In the genomic region with DNA sequence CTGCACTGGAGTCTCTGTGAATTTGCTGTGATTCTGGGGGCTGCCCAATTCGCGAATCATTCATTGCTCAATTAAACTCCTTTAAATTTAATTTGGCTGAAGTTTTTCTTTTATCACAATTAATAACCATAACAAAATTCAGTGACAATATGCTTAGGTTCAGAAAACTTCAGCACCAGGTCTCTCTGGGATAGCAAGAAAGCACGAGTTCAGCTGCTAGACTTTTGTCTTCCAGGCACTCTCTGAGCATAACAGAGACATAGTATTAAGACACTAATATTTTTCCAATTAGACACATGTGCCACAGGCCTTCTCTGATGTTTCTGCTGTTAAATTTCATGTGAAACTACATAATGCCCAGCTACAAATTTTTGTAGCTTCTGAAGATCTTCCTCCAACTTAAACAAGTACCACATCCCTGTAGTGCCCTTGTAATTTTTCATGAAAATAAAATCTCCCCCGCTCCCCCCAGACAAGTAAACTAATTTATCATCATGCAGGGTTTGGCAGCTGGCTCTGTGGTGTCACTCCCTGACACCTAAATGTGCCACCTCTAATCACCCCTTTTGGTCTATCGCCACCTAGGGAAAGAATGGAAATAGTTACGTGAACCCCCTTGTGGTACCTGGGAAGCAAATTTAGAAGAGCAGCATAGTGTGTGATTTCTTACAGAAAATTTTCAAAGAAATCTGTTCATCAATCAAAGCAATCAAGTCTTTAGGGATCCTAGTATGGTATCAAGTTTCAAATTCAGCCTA, we compare ENCODE assay signal across 14 cellular contexts.
DNase-seq lines count a peak whose midpoint lies in the region; ATAC-seq, FAIRE-seq and TF ChIP-seq lines count a peak whose summit lies in the region.
"Had no signal": no experiment of that assay in that cellular context is flagged by ENCODE, and none has a peak within 500 bp of the region (broad histone marks: within the 10 kb centered on the region; RNA-seq: fewer than 3 reads in every experiment).

No MANE protein-coding gene starts in this region.

- H3K9me3 Mint-ChIP-seq in activated naive CD4-positive, alpha-beta T cell treated with anti-CD3 and anti-CD28 coated beads, Interleukin-2, amount 10 ng/mL, durations not matched to agents 7 days and 5 days: no peaks in the 10 kb centered on the region

- H3K36me3 ChIP-seq in cardiac muscle cell: no peaks in the 10 kb centered on the region
- no peaks in the 10 kb centered on the region for H3K36me3 ChIP-seq in brain microvascular endothelial cell (replicated peaks)
- no peaks in the 10 kb centered on the region for H3K36me3 ChIP-seq in small intestine (ENCODE audit: control insufficient read depth in 2 of 2, insufficient read depth in 2 of 2, low read length in 2 of 2)
- H3K36me3 ChIP-seq: BLaER1 treated with 17β-estradiol and CSF1 and Interleukin-3, amounts not matched to agents 10 nM and 100 nM; right atrium auricular region had no signal

- H3K9me3 ChIP-seq in cardiac muscle cell (ENCODE audit: low read depth) (no peaks in the 10 kb centered on the region), right cardiac atrium (ENCODE audit: control insufficient read depth, low read length) (no peaks in the 10 kb centered on the region), small intestine (ENCODE audit: control insufficient read depth, low read depth) (no peaks in the 10 kb centered on the region)
- H3K9me3 ChIP-seq: BLaER1 treated with 17β-estradiol and CSF1 and Interleukin-3, amounts not matched to agents 10 nM and 100 nM; right atrium auricular region had no signal

- H3K4me3 Mint-ChIP-seq in activated naive CD4-positive, alpha-beta T cell treated with anti-CD3 and anti-CD28 coated beads, Interleukin-2, amount 10 ng/mL, durations not matched to agents 7 days and 5 days: no peak overlapping the region

- H3K27me3 ChIP-seq in cardiac muscle cell (peaks cover 27% of the 10 kb centered on the region), right cardiac atrium (ENCODE audit: control insufficient read depth, insufficient read depth) (no peaks in the 10 kb centered on the region), brain microvascular endothelial cell (replicated peaks) (no peaks in the 10 kb centered on the region), small intestine (ENCODE audit: control insufficient read depth in 2 of 2, insufficient read depth in 2 of 2, low read length in 2 of 2) (no peaks in the 10 kb centered on the region)
- H3K27me3 ChIP-seq: BLaER1 treated with 17β-estradiol and CSF1 and Interleukin-3, amounts not matched to agents 10 nM and 100 nM; right atrium auricular region had no signal

- peaks cover 4% of the 10 kb centered on the region for H3K4me1 ChIP-seq in cardiac muscle cell (ENCODE audit: low read depth)
- H3K4me1 ChIP-seq in right cardiac atrium (ENCODE audit: control insufficient read depth, insufficient read depth, low read length): no peaks in the 10 kb centered on the region
- H3K4me1 ChIP-seq in small intestine (ENCODE audit: control insufficient read depth in 2 of 2, insufficient read depth in 1 of 2, low read depth in 1 of 2, low read length in 1 of 2): peaks cover 0 to 1% of the 10 kb centered on the region in 2 donors
- H3K4me1 ChIP-seq: BLaER1 treated with 17β-estradiol and CSF1 and Interleukin-3, amounts not matched to agents 10 nM and 100 nM; right atrium auricular region had no signal

- ATAC-seq in right cardiac atrium (no peak), HG02973 (IDR thresholded peaks at IDR 0.05; ENCODE audit: unreplicated experiment) (no peak), GM21390 (IDR thresholded peaks at IDR 0.05; ENCODE audit: unreplicated experiment) (no peak)

- H3K27ac Mint-ChIP-seq in activated naive CD4-positive, alpha-beta T cell treated with anti-CD3 and anti-CD28 coated beads, Interleukin-2, amount 10 ng/mL, durations not matched to agents 7 days and 5 days: no peak overlapping the region

- H3K27ac ChIP-seq in cardiac muscle cell: no peak overlapping the region
- H3K27ac ChIP-seq in right cardiac atrium (ENCODE audit: low read length): no peak overlapping the region
- no peak overlapping the region for H3K27ac ChIP-seq in brain microvascular endothelial cell
- no peak overlapping the region for H3K27ac ChIP-seq in small intestine (ENCODE audit: low read depth in 1 of 2, low read length in 1 of 2)
- H3K27ac ChIP-seq: BLaER1 treated with 17β-estradiol and CSF1 and Interleukin-3, amounts not matched to agents 10 nM and 100 nM; right atrium auricular region had no signal

- intact Hi-C loops in right cardiac atrium (cut with DNase I): no loop called here

- H3K4me1 Mint-ChIP-seq in activated naive CD4-positive, alpha-beta T cell treated with anti-CD3 and anti-CD28 coated beads, Interleukin-2, amount 10 ng/mL, durations not matched to agents 7 days and 5 days: no peaks in the 10 kb centered on the region

- in situ Hi-C loops in brain microvascular endothelial cell (cut with HindIII; ENCODE audit: low pct_ligation_motif_present, low sequenced_read_pairs): no loop called here

- no peaks in the 10 kb centered on the region for H3K36me3 Mint-ChIP-seq in activated naive CD4-positive, alpha-beta T cell treated with anti-CD3 and anti-CD28 coated beads, Interleukin-2, amount 10 ng/mL, durations not matched to agents 7 days and 5 days

- WGBS in right cardiac atrium: 84% methylated on average over 6 of the region's 6 CpGs
- WGBS in small intestine, 3 donors: 65 to 78% (median 74%) methylated on average over 6 of the region's 6 CpGs

- peak; percentile 7 for TF ChIP-seq CTCF in cardiac muscle cell (IDR thresholded peaks at IDR 0.05; ENCODE audit: low read depth, low read length)
- peak; percentile 34; the same call in 1 of the 2 replicates for TF ChIP-seq CTCF in LNCaP clone FGC (IDR thresholded peaks at IDR 0.05; ENCODE audit: control insufficient read depth, extremely low read depth, insufficient read depth)
- TF ChIP-seq CTCF in brain microvascular endothelial cell (IDR thresholded peaks at IDR 0.05; ENCODE audit: low read depth, low read length, missing control alignments): peak; percentile 31

- H3K4me3 ChIP-seq in cardiac muscle cell: no peak overlapping the region
- H3K4me3 ChIP-seq in right cardiac atrium (ENCODE audit: low read length): no peak overlapping the region
- no peak overlapping the region for H3K4me3 ChIP-seq in LNCaP clone FGC (ENCODE audit: low read depth, low read length)
- no peak overlapping the region for H3K4me3 ChIP-seq in brain microvascular endothelial cell (ENCODE audit: low read depth, low read length)
- H3K4me3 ChIP-seq in small intestine (ENCODE audit: low read depth in 1 of 2, low read length in 2 of 2): no peak overlapping the region
- H3K4me3 ChIP-seq: BLaER1 treated with 17β-estradiol and CSF1 and Interleukin-3, amounts not matched to agents 10 nM and 100 nM; right atrium auricular region had no signal

- CTCF ChIA-PET in activated naive CD4-positive, alpha-beta T cell treated with anti-CD3 and anti-CD28 coated beads, Interleukin-2, amount 10 ng/mL, durations not matched to agents 7 days and 5 days (lab: Charles Lee): interaction anchor here (0.8 to 1.3 kb wide), 3 partner anchors 8 to 311 kb away, joined by 3 to 4 read pairs (median 3); no protein-coding TSS in a partner anchor

- H3K27me3 Mint-ChIP-seq in activated naive CD4-positive, alpha-beta T cell treated with anti-CD3 and anti-CD28 coated beads, Interleukin-2, amount 10 ng/mL, durations not matched to agents 7 days and 5 days: no peaks in the 10 kb centered on the region

- DNase-seq in cardiac muscle cell (ENCODE audit: low read depth in 1 of 2, low spot score in 1 of 2) (peak in 1 of 2 donors; percentile 32), right cardiac atrium (no peak), LNCaP clone FGC (ENCODE audit: low read depth) (no peak), brain microvascular endothelial cell (no peak), small intestine (peak; percentile 7)
- DNase-seq in activated naive CD4-positive, alpha-beta T cell treated with anti-CD3 and anti-CD28 coated beads, Interleukin-2, amount 10 ng/mL, durations not matched to agents 7 days and 5 days: no peak
- DNase-seq: activated T-cell treated with anti-CD3 and anti-CD28 coated beads, Interleukin-2, amount 50 U/mL, for 1 hour; central memory CD4-positive, alpha-beta T cell; GOT3; T1000 had no signal

- FAIRE-seq in small intestine (lab: Jason Lieb, UNC): no peak
